ENCODE assay signal across 20 cellular contexts in genomic region chr1:24156542-24157260, GRCh38. TPM values are rescaled to one million over a fixed set of nuclear protein-coding genes. Genes with fewer than 3 reads are reported as not detected.
DNase-seq lines count a peak whose midpoint lies in the region; ATAC-seq and TF ChIP-seq lines count a peak whose summit lies in the region.
"Had no signal": no experiment of that assay in that cellular context is flagged by ENCODE, and none has a peak within 500 bp of the region (broad histone marks: within the 10 kb centered on the region; RNA-seq: fewer than 3 reads in every experiment).

No MANE protein-coding gene starts in this region.

- H3K27ac Mint-ChIP-seq in H9, result peak overlapping the region in 2 of 3 experiments; percentile 48 to 66; a peak in 1 of 7 replicates
- H3K27ac Mint-ChIP-seq: CD8-positive, alpha-beta T cell; GM23338; HFFc6 had no signal

- WGBS in H9 (ENCODE audit: extremely low coverage, insufficient read length, low lambda C conversion rate), result no CpG with 5 or more reads among the region's 18 CpGs

- H3K36me3 ChIP-seq in DOHH2 (ENCODE audit: control insufficient read depth, low read length) (peaks cover 77% of the 10 kb centered on the region), vagina (no peaks in the 10 kb centered on the region)

- H3K27ac ChIP-seq in DOHH2 (ENCODE audit: low read depth, low read length) (peak overlapping the region; percentile 3; the same call in 1 of the 2 replicates), H9 (ENCODE audit: insufficient read length, low read depth, low read length) (no peak overlapping the region), vagina (no peak overlapping the region)

- H3F3A ChIP-seq in DOHH2 (ENCODE audit: control insufficient read depth, insufficient read depth), result peaks cover 25% of the 10 kb centered on the region

- H3K36me3 Mint-ChIP-seq in H9 (ENCODE audit: insufficient read depth in 1 of 3, low read depth in 3 of 3), result peaks cover 7 to 42% (median 32%) of the 10 kb centered on the region in 3 experiments

- no peak overlapping the region for H2BK12ac ChIP-seq in H9 (ENCODE audit: insufficient read length, low read depth, low read length)

- H3K79me2 ChIP-seq in DOHH2 (ENCODE audit: control insufficient read depth, low read length), result peaks cover 41% of the 10 kb centered on the region
- H3K79me2 ChIP-seq in H9 (ENCODE audit: insufficient read depth, low read length), result no peaks in the 10 kb centered on the region

- no peak overlapping the region for H3K14ac ChIP-seq in H9 (ENCODE audit: insufficient read depth, low read length)

- H3K27me3 Mint-ChIP-seq in H9 (ENCODE audit: low read depth), result no peaks in the 10 kb centered on the region; the same call in 1 of the 2 replicates

- H3K27me3 ChIP-seq in DOHH2 (ENCODE audit: control insufficient read depth, low read length) (no peaks in the 10 kb centered on the region), H9 (ENCODE audit: insufficient read depth, low read length) (no peaks in the 10 kb centered on the region), vagina (no peaks in the 10 kb centered on the region)

- H3K9me3 Mint-ChIP-seq in H9, result no peaks in the 10 kb centered on the region
- H3K9me3 Mint-ChIP-seq: CD8-positive, alpha-beta T cell; GM23338; HFFc6 had no signal

- TF ChIP-seq CTCF in DOHH2 (IDR thresholded peaks at IDR 0.05; ENCODE audit: low read depth, low read length, poor library complexity, severe bottlenecking), result no peak
- no peak for TF ChIP-seq CTCF in H9 (conservative IDR thresholded peaks at IDR 0.05)
- no peak for TF ChIP-seq CTCF in vagina (IDR thresholded peaks at IDR 0.05)

- ATAC-seq in HG03442 (IDR thresholded peaks at IDR 0.05; ENCODE audit: unreplicated experiment), result no peak
- ATAC-seq: CD8-positive, alpha-beta T cell; GM12878; GM23338 had no signal

- H4K20me1 ChIP-seq in DOHH2 (ENCODE audit: control insufficient read depth, insufficient read depth, low read depth, low read length), result no peaks in the 10 kb centered on the region
- H4K20me1 ChIP-seq in H9 (ENCODE audit: control insufficient read depth, insufficient read depth, insufficient read length), result no peaks in the 10 kb centered on the region

- no peaks in the 10 kb centered on the region for H3K23me2 ChIP-seq in H9 (ENCODE audit: insufficient read length, low read depth, low read length, poor library complexity, severe bottlenecking)

- no peak overlapping the region for H3K4ac ChIP-seq in H9 (ENCODE audit: low read depth, low read length)

- no peak overlapping the region for H2AK5ac ChIP-seq in H9 (ENCODE audit: insufficient read length, low read length)

- H3K56ac ChIP-seq in H9 (ENCODE audit: insufficient read length, low read depth, low read length), result no peak overlapping the region

- H3K9me2 ChIP-seq in DOHH2 (replicated peaks; ENCODE audit: control insufficient read depth, low read length), result no peaks in the 10 kb centered on the region

- no peak overlapping the region for H2AFZ ChIP-seq in H9 (ENCODE audit: low read length)
- H2AFZ ChIP-seq: GM23338 had no signal

- H3K9ac ChIP-seq in H9 (ENCODE audit: extremely low read depth, insufficient read length, low read length), result no peak overlapping the region

- H3K4me3 ChIP-seq in DOHH2 (ENCODE audit: low read length) (no peak overlapping the region), vagina (no peak overlapping the region)
- H3K4me3 ChIP-seq: GM12878, GM23338, HAP-1 had no signal

- no peak overlapping the region for H4K8ac ChIP-seq in H9 (replicated peaks; ENCODE audit: insufficient read length, low read depth, low read length)

- no peak overlapping the region for H2BK5ac ChIP-seq in H9 (ENCODE audit: insufficient read length, low read length)

- H3K4me2 ChIP-seq in DOHH2 (ENCODE audit: low read length), result no peak overlapping the region
- H3K4me2 ChIP-seq in H9 (ENCODE audit: insufficient read depth, insufficient read length, low read length), result no peak overlapping the region
- H3K4me2 ChIP-seq: GM23338 had no signal

- TF ChIP-seq POLR2A in vagina (IDR thresholded peaks at IDR 0.05), result no peak

- H3K9me3 ChIP-seq in DOHH2 (ENCODE audit: control insufficient read depth, insufficient read depth, low read length), result no peaks in the 10 kb centered on the region
- no peaks in the 10 kb centered on the region for H3K9me3 ChIP-seq in H9 (ENCODE audit: control insufficient read depth, low read depth, low read length)
- H3K9me3 ChIP-seq in vagina, result no peaks in the 10 kb centered on the region
- H3K9me3 ChIP-seq: Caco-2, HAP-1 had no signal

- H3K79me1 ChIP-seq in H9 (ENCODE audit: insufficient read depth, low read depth, low read length, poor library complexity, severe bottlenecking), result no peaks in the 10 kb centered on the region

- H3K18ac ChIP-seq in H9 (ENCODE audit: insufficient read length, low read depth, low read length), result no peak overlapping the region

- H3K23ac ChIP-seq in H9 (ENCODE audit: insufficient read length, low read depth, low read length), result no peak overlapping the region

- no peak overlapping the region for H2BK120ac ChIP-seq in H9 (ENCODE audit: low read depth, low read length, poor library complexity, severe bottlenecking)

- H4K91ac ChIP-seq in H9 (ENCODE audit: insufficient read length, low read depth, low read length), result no peak overlapping the region

- DNase-seq in H9 (no peak), mesenteric fat pad (ENCODE audit: low spot score) (peak; percentile 80), glomerular visceral epithelial cell (ENCODE audit: extremely low spot score) (no peak), vagina (ENCODE audit: extremely low spot score in 2 of 2) (no peak)
- DNase-seq: C1 segment of cervical spinal cord; Caco-2; CD8-positive, alpha-beta T cell; DMS153; DND-41; EL; GDM1; HFFc6 had no signal

- H3K4me1 ChIP-seq in DOHH2 (ENCODE audit: control insufficient read depth, low read length) (peaks cover 46% of the 10 kb centered on the region), H9 (ENCODE audit: insufficient read depth, low read length) (no peaks in the 10 kb centered on the region; the same call in 1 of the 2 replicates), vagina (no peaks in the 10 kb centered on the region)

- no peak overlapping the region for H4K5ac ChIP-seq in H9 (ENCODE audit: insufficient read length, low read depth, low read length)

- no peak overlapping the region for H3T11ph ChIP-seq in H9 (ENCODE audit: low read length)

- H2BK15ac ChIP-seq in H9 (ENCODE audit: low read depth, low read length), result no peak overlapping the region

- no peak overlapping the region for H3K4me3 Mint-ChIP-seq in H9
- H3K4me3 Mint-ChIP-seq: CD8-positive, alpha-beta T cell; GM23338; HFFc6 had no signal

- peaks cover 30 to 33% of the 10 kb centered on the region in 2 experiments for H3K4me1 Mint-ChIP-seq in H9

- intact Hi-C loops in vagina (cut with DNase I), result no loop called here

- no peak overlapping the region for H2BK20ac ChIP-seq in H9 (ENCODE audit: low read depth, low read length, poor library complexity, severe bottlenecking)

RNA-seq across cellular contexts. Expression of gene IL22RA1, which starts 13.8 kb away (rescaled TPM):
- total RNA-seq in H9 (2021), result 0.13 TPM in 1 of 2 replicates, not detected in the other
- total RNA-seq in mesenteric fat pad, result not detected
- total RNA-seq in vagina, result 4.2 TPM
- total RNA-seq: CD8-positive, alpha-beta T cell; GM12878; HFFc6 had no signal

RNA-seq across cellular contexts. Expression of gene IFNLR1, which starts 30.4 kb away (rescaled TPM):
- total RNA-seq in H9 (2021) (8.9 and 9.6 TPM in 2 replicates), mesenteric fat pad (0.22 TPM), vagina (1.7 TPM)
- total RNA-seq: A172, HFFc6 had no signal

RNA-seq across cellular contexts. Expression of gene MYOM3, which starts 44.8 kb away (rescaled TPM):
- total RNA-seq in H9 (2021) (0.07 and 0.11 TPM in 2 replicates), mesenteric fat pad (0.42 TPM), vagina (0.25 TPM)
- total RNA-seq: A673; Caco-2; CD8-positive, alpha-beta T cell; GM12878; GM23338; H4 had no signal
